15 cellular contexts compared by ENCODE assay signal in the genomic region with DNA sequence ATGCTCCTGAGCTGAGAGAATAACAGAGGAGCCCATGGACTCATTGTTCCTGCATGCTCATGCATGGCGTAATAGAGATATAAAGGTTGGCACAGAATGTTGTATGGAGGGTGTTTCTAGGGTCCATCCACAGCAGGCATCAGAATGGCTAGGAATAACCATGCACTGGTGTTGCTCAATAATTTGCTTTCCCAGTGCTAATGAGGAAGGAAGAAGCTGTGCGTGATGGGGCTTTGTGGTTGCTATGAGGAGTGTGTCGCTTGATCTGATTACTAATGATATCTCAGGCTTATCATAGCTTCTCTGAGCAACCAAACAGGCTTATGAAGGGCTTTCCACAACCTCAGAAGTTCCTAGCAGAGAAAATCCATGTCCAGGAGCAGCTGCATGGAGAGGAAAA.
"Had no signal": no experiment of that assay in that cellular context is flagged by ENCODE, and none has a peak within 500 bp of the region (broad histone marks: within the 10 kb centered on the region; RNA-seq: fewer than 3 reads in every experiment).

No MANE protein-coding gene starts in this region.

- H3K4me3 ChIP-seq: breast epithelium, dorsolateral prefrontal cortex, esophagus muscularis mucosa, suprapubic skin had no signal

- H3K9me3 ChIP-seq: breast epithelium, esophagus muscularis mucosa, suprapubic skin had no signal

- H3K27me3 ChIP-seq: breast epithelium, esophagus muscularis mucosa, suprapubic skin had no signal

- ATAC-seq: activated CD4-positive, alpha-beta T cell treated with anti-CD3 and anti-CD28 coated beads for 36 hours; T-helper 17 cell had no signal

- H3K4me1 ChIP-seq: breast epithelium, esophagus muscularis mucosa, suprapubic skin had no signal

- H3K27ac ChIP-seq: breast epithelium, dorsolateral prefrontal cortex, esophagus muscularis mucosa, suprapubic skin had no signal

- H3K36me3 ChIP-seq: breast epithelium, esophagus muscularis mucosa, suprapubic skin had no signal

- DNase-seq: activated CD4-positive, alpha-beta memory T cell treated with anti-CD3 and anti-CD28 coated beads, Interleukin-2, amount 10 ng/mL, durations not matched to agents 7 days and 5 days; activated CD4-positive, alpha-beta T cell treated with anti-CD3 and anti-CD28 coated beads for 36 hours; activated CD8-positive, alpha-beta memory T cell treated with anti-CD3 and anti-CD28 coated beads, Interleukin-2, amount 50 U/mL, for 4 hours; activated naive CD8-positive, alpha-beta T cell treated with anti-CD3 and anti-CD28 coated beads, Interleukin-2, amount 10 ng/mL, durations not matched to agents 7 days and 5 days; aorta; dorsolateral prefrontal cortex; foreskin fibroblast; glutamatergic neuron; mammary epithelial cell; stimulated activated CD4-positive, alpha-beta T cell treated with anti-CD3 and anti-CD28 coated beads, Interleukin-2, amount 100 ng/mL, for 48 hours; stimulated activated naive CD4-positive, alpha-beta T cell treated with Interleukin-2 at 50 U/mL for 16 hours; T-helper 17 cell had no signal
